ENCODE assay signal across 28 cellular contexts in genomic region chr20:19950042-19950441, GRCh38.
DNase-seq lines count a peak whose midpoint lies in the region; ATAC-seq, FAIRE-seq and TF ChIP-seq lines count a peak whose summit lies in the region.
"Had no signal": no experiment of that assay in that cellular context is flagged by ENCODE, and none has a peak within 500 bp of the region (broad histone marks: within the 10 kb centered on the region; RNA-seq: fewer than 3 reads in every experiment).

No MANE protein-coding gene starts in this region.

- H3K27ac ChIP-seq in A549 (no peak overlapping the region), AG04450 (ENCODE audit: low read depth, low read length) (peak overlapping the region; percentile 11), HCT116 (ENCODE audit: low read depth, low read length) (no peak overlapping the region), Panc1 (ENCODE audit: low read length) (no peak overlapping the region)
- H3K27ac ChIP-seq: BLaER1 had no signal

- no peaks in the 10 kb centered on the region for H3K79me2 ChIP-seq in HCT116 (ENCODE audit: insufficient read depth, low read length)

- CTCF ChIA-PET in A549 (lab: Yijun Ruan, JAX) (interaction anchor here (1.3 kb wide), 1 partner anchor 165 kb away, joined by 3 read pairs; no protein-coding TSS in a partner anchor), AG04450 (lab: Charles Lee) (no interaction called here), HCT116 (lab: Charles Lee) (no interaction called here), Panc1 (lab: Charles Lee) (no interaction called here)

- TF ChIP-seq RAD21 in A549 (conservative IDR thresholded peaks at IDR 0.05 in 1 of 2, IDR thresholded peaks at IDR 0.05 in 1 of 2), result no peak
- no peak for TF ChIP-seq RAD21 in HCT116 (IDR thresholded peaks at IDR 0.05; ENCODE audit: low read depth)

- WGBS in A549 (ENCODE audit: missing lambda C conversion rate), result 95% methylated on average over 2 of the region's 2 CpGs

- POLR2A ChIA-PET in A549 (lab: Yijun Ruan, JAX) (no interaction called here), AG04450 (lab: Yijun Ruan, JAX) (no interaction called here), HCT116 (lab: Charles Lee) (no interaction called here), Panc1 (lab: Charles Lee) (no interaction called here)

- no TSS peak for BruUV-seq in HCT116 (replicated peaks; lab: Mats Ljungman, UMichigan)
- no TSS peak for BruUV-seq in Panc1 (replicated peaks; lab: Mats Ljungman, UMichigan)

- RAD21 ChIA-PET in HCT116 (lab: Charles Lee; ENCODE audit: low non-redundant PET in 1 of 2, low total read pairs in 2 of 2, uncharacterized antibody in 2 of 2, unreplicated experiment in 2 of 2), result no interaction called here

- no peak overlapping the region for H3K9ac ChIP-seq in HCT116 (ENCODE audit: low read length)
- H3K9ac ChIP-seq: BLaER1 had no signal

- TF ChIP-seq EP300 in A549 (IDR thresholded peaks at IDR 0.05), result no peak

- no peak overlapping the region for H3K4me3 ChIP-seq in A549
- H3K4me3 ChIP-seq in AG04450 (ENCODE audit: low read depth, low read length), result no peak overlapping the region
- H3K4me3 ChIP-seq in HCT116 (replicated peaks in 1 of 2; ENCODE audit: low read depth in 1 of 2, low read length in 2 of 2), result no peak overlapping the region
- H3K4me3 ChIP-seq in Panc1 (ENCODE audit: low read depth in 2 of 2, low read length in 2 of 2), result no peak overlapping the region
- H3K4me3 ChIP-seq: BLaER1, GM12878 had no signal

- H3K9me3 ChIP-seq in A549 (no peaks in the 10 kb centered on the region), AG04450 (ENCODE audit: control insufficient read depth, insufficient read depth, low read length) (no peaks in the 10 kb centered on the region), HCT116 (ENCODE audit: control insufficient read depth in 1 of 2, insufficient read depth in 1 of 2, low read depth in 1 of 2, low read length in 2 of 2) (no peaks in the 10 kb centered on the region), Panc1 (ENCODE audit: control insufficient read depth, insufficient read depth, low read depth, low read length) (no peaks in the 10 kb centered on the region)
- H3K9me3 ChIP-seq: BE2C, BLaER1 had no signal

- H3K4me2 ChIP-seq in A549, result no peak overlapping the region
- H3K4me2 ChIP-seq in HCT116 (ENCODE audit: low read length), result no peak overlapping the region
- H3K4me2 ChIP-seq: BLaER1 had no signal

- H4K20me1 ChIP-seq in HCT116 (ENCODE audit: insufficient read depth), result no peaks in the 10 kb centered on the region
- H4K20me1 ChIP-seq: BLaER1 had no signal

- peaks cover 6% of the 10 kb centered on the region; the same call in 2 of the 3 replicates for H3K4me1 ChIP-seq in A549
- H3K4me1 ChIP-seq in HCT116 (ENCODE audit: control insufficient read depth in 1 of 2, insufficient read depth in 2 of 2, low read length in 2 of 2), result peaks cover 0 to 8% of the 10 kb centered on the region in 2 experiments; a peak in 1 of 4 replicates
- H3K4me1 ChIP-seq in Panc1 (ENCODE audit: control insufficient read depth, insufficient read depth, low read length), result peaks cover 1% of the 10 kb centered on the region; the same call in 1 of the 2 replicates
- H3K4me1 ChIP-seq: BE2C had no signal

- ATAC-seq in A549 (peak; percentile 52 to 66; a peak in 4 of 6 replicates), HCT116 (peak; percentile 63; the same call in 1 of the 2 replicates), Panc1 (0 out of 2 replicates have a peak, but pooled peaks have one; percentile 62), HG02642 (IDR thresholded peaks at IDR 0.05; ENCODE audit: poor library complexity, unreplicated experiment) (no peak), GM19328 (IDR thresholded peaks at IDR 0.05; ENCODE audit: unreplicated experiment) (no peak)
- ATAC-seq: GM12878 had no signal

- no peak for TF ChIP-seq CTCF in A549 (IDR thresholded peaks at IDR 0.05)
- TF ChIP-seq CTCF in AG04450 (IDR thresholded peaks at IDR 0.05; ENCODE audit: low read depth, low read length), result no peak
- no peak for TF ChIP-seq CTCF in HCT116 (IDR thresholded peaks at IDR 0.05 in 2 of 3, conservative IDR thresholded peaks at IDR 0.05 in 1 of 3; ENCODE audit: borderline replicate concordance in 1 of 3, insufficient read depth in 1 of 3, low read depth in 2 of 3, low read length in 2 of 3)
- TF ChIP-seq CTCF in Panc1 (IDR thresholded peaks at IDR 0.05), result no peak

- no peak for TF ChIP-seq POLR2A in A549 (IDR thresholded peaks at IDR 0.05; ENCODE audit: low read length)
- TF ChIP-seq POLR2A in HCT116 (IDR thresholded peaks at IDR 0.05; ENCODE audit: borderline replicate concordance, extremely low read depth, insufficient read depth, insufficient read length), result no peak

- H2AFZ ChIP-seq in HCT116 (ENCODE audit: low read depth, low read length, poor library complexity, severe bottlenecking), result no peak overlapping the region

- no peaks in the 10 kb centered on the region for H3K36me3 ChIP-seq in HCT116 (ENCODE audit: control insufficient read depth in 1 of 2, insufficient read depth in 2 of 2, low read length in 2 of 2)
- H3K36me3 ChIP-seq in Panc1 (ENCODE audit: control insufficient read depth, insufficient read depth, low read length), result no peaks in the 10 kb centered on the region
- H3K36me3 ChIP-seq: BE2C, BLaER1 had no signal

- in situ Hi-C loops in Panc1 (cut with HindIII; ENCODE audit: low pct_unique_long_range_greater_than_20kb, low sequenced_read_pairs), result no loop called here

- no peak for FAIRE-seq in A549 (lab: Jason Lieb, UNC)
- FAIRE-seq: A204.1, GM12878, GM12892, GM18507, GM19239 had no signal

- H3K27me3 ChIP-seq in AG04450 (ENCODE audit: control insufficient read depth, insufficient read depth, low read length) (no peaks in the 10 kb centered on the region), HCT116 (ENCODE audit: insufficient read depth, low read length) (no peaks in the 10 kb centered on the region), Panc1 (ENCODE audit: control insufficient read depth, insufficient read depth, low read length) (no peaks in the 10 kb centered on the region)
- H3K27me3 ChIP-seq: BE2C, BLaER1 had no signal

- DNase-seq in A549 (ENCODE audit: low read depth in 1 of 2, low spot score in 1 of 2) (no peak), AG04450 (ENCODE audit: low read depth, low spot score) (no peak), HCT116 (ENCODE audit: low read depth, low spot score) (no peak), Panc1 (ENCODE audit: low read depth, low spot score) (no peak), OCI-M2 (lab: John Stamatoyannopoulos, UW; ENCODE audit: unreplicated experiment) (no peak), NCI-H1930 (lab: John Stamatoyannopoulos, UW) (no peak)
- DNase-seq: 8988T; BE2C; C1 segment of cervical spinal cord; CD4-positive, alpha-beta memory T cell; CD4-positive, CD25-positive, alpha-beta regulatory T cell; CD8-positive, alpha-beta memory T cell; COR-L47; DMS 273 treated with DMSO at 0.1 percent for 48 hours; DMS153; DMS53; DMS79; DND-41; EL; GDM1 had no signal

- intact Hi-C loops in HCT116 (cut with micrococcal nuclease), result no loop called here
- intact Hi-C loops in Panc1 (cut with micrococcal nuclease; ENCODE audit: unreplicated experiment), result no loop called here

- no peaks in the 10 kb centered on the region for H3K9me2 ChIP-seq in HCT116 (ENCODE audit: insufficient read depth)

TF ChIP-seq in A549, 52 proteins besides CTCF, POLR2A, EP300 and RAD21:
- TF ChIP-seq HOXA7 (CRISPR knock-in tag; IDR thresholded peaks at IDR 0.05) (no peak), FOXS1 (CRISPR knock-in tag; IDR thresholded peaks at IDR 0.05) (no peak), RARB (CRISPR knock-in tag; IDR thresholded peaks at IDR 0.05) (no peak)

TF ChIP-seq in HCT116, 20 proteins besides CTCF, POLR2A, EP300 and RAD21:
- TF ChIP-seq ELF1 (IDR thresholded peaks at IDR 0.05; ENCODE audit: borderline replicate concordance, low read depth), result no peak

Comparison
In these comparisons a context has a peak if more than half of its experiments do, and no peak if none do; other contexts are left out.
1. ATAC-seq: peak in A549 (2 of 2), HCT116 (single experiment) and Panc1 (single experiment); none in HG02642 (single experiment) and GM19328 (single experiment).